In the genomic region with DNA sequence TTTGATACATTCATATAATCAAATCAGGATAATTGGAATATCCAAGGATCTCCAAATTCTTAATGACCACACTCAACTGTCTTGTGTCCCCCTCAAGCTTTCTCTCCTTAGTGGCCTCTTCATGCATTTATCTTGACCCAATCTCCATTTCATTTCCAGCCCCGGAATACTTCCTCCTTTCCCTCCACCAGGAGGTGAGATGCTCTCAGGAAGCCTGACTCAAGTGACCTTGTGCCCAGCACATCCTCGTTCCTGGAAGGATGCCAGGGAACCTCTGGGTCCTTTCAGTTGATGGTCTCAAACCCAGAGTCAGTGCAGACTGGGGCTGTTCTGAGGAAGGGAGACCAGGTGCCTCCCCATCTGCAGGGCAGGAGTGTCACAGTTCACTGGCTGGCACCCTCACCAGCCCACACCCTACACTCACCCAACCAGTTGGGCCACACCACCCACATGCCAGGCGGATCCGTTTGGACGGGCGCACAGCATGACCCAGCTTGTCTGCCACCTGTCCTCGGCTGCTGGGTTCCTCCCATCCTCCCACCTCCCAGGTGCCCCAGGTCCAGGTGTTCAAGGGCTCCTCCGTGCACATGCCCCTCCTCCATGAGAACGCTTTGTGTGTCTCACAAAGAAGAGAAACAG, we compare ENCODE assay signal across 13 cellular contexts. TPM values are rescaled to one million over a fixed set of nuclear protein-coding genes. Genes with fewer than 3 reads are reported as not detected.
DNase-seq lines count a peak whose midpoint lies in the region; ATAC-seq, FAIRE-seq and TF ChIP-seq lines count a peak whose summit lies in the region.
"Had no signal": no experiment of that assay in that cellular context is flagged by ENCODE, and none has a peak within 500 bp of the region (broad histone marks: within the 10 kb centered on the region; RNA-seq: fewer than 3 reads in every experiment).

No MANE protein-coding gene starts in this region.

- no peaks in the 10 kb centered on the region for H3K4me1 ChIP-seq in uterus

- 26 to 30% methylated on average over 9 of the region's 9 CpGs for WGBS in lower leg skin, 2 donors

- no peaks in the 10 kb centered on the region for H3K9me3 ChIP-seq in uterus
- H3K9me3 ChIP-seq: vagina had no signal

- H3K36me3 ChIP-seq in uterus = no peaks in the 10 kb centered on the region
- H3K36me3 ChIP-seq: vagina had no signal

- CTCF ChIA-PET in RWPE1 (lab: Yijun Ruan, JAX) = interaction anchor here (0.6 to 1.6 kb wide), 5 partner anchors 15 to 143 kb away, joined by 3 to 7 read pairs (median 3); no protein-coding TSS in a partner anchor

- H3K4me3 ChIP-seq in lower leg skin (ENCODE audit: low read depth, poor library complexity, severe bottlenecking) = no peak overlapping the region
- H3K4me3 ChIP-seq in foreskin fibroblast (ENCODE audit: low read depth in 1 of 2, low read length in 2 of 2) = no peak overlapping the region
- no peak overlapping the region for H3K4me3 ChIP-seq in uterus
- H3K4me3 ChIP-seq: vagina had no signal

- no peaks in the 10 kb centered on the region for H3K27me3 ChIP-seq in uterus
- H3K27me3 ChIP-seq: vagina had no signal

- ATAC-seq in Right ventricle myocardium superior (ENCODE audit: poor library complexity) (peak; percentile 55), left ventricle myocardium superior (no peak), HG03354 (IDR thresholded peaks at IDR 0.05; ENCODE audit: poor library complexity, severe bottlenecking, unreplicated experiment) (no peak)
- ATAC-seq: activated CD8-positive, alpha-beta T cell treated with anti-CD3 and anti-CD28 coated beads, Interleukin-2, amount 10 ng/mL, durations not matched to agents 7 days and 5 days had no signal

- FAIRE-seq in HTR-8/SVneo (lab: Jason Lieb, UNC) = no peak

- intact Hi-C loops in Right ventricle myocardium superior (cut with DNase I) = no loop called here
- intact Hi-C loops in left ventricle myocardium superior (cut with micrococcal nuclease) = no loop called here
- intact Hi-C loops in lower leg skin (cut with DNase I; ENCODE audit: low total_unique reads) = no loop called here
- intact Hi-C loops in uterus (cut with DNase I; ENCODE audit: low total_unique reads) = no loop called here

- H3K27ac ChIP-seq in RWPE1 (no peak overlapping the region), uterus (no peak overlapping the region)
- H3K27ac ChIP-seq: vagina had no signal

- TF ChIP-seq CTCF in RWPE1 (conservative IDR thresholded peaks at IDR 0.05; ENCODE audit: low read depth) = no peak
- TF ChIP-seq CTCF in lower leg skin (IDR thresholded peaks at IDR 0.05) = no peak
- no peak for TF ChIP-seq CTCF in foreskin fibroblast (IDR thresholded peaks at IDR 0.05; ENCODE audit: low read depth, low read length)
- TF ChIP-seq CTCF in uterus (IDR thresholded peaks at IDR 0.05) = no peak

- TF ChIP-seq POLR2A in lower leg skin (IDR thresholded peaks at IDR 0.05) (no peak), uterus (IDR thresholded peaks at IDR 0.05) (no peak)

- POLR2A ChIA-PET in RWPE1 (lab: Yijun Ruan, JAX; ENCODE audit: low non-redundant PET) = interaction anchor here (1.0 kb wide), 1 partner anchor 14 kb away, joined by 4 read pairs; a partner anchor contains a TSS

- DNase-seq in Right ventricle myocardium superior (no peak), left ventricle myocardium superior (no peak), RWPE1 (ENCODE audit: low spot score) (peak; percentile 90), lower leg skin (ENCODE audit: low spot score in 2 of 2) (peak; percentile 81 to 91), foreskin fibroblast (no peak), HTR-8/SVneo (ENCODE audit: insufficient read length, low spot score) (no peak), uterus (no peak)
- DNase-seq: activated CD8-positive, alpha-beta T cell treated with anti-CD3 and anti-CD28 coated beads, Interleukin-2, amount 10 ng/mL, durations not matched to agents 7 days and 5 days; immature natural killer cell; MV-4-11; T1000 had no signal

RNA-seq across cellular contexts. Expression of a gene that starts 14.0 kb away (rescaled TPM):
- total RNA-seq in Right ventricle myocardium superior = 81.0 TPM
- total RNA-seq in left ventricle myocardium superior = 96.4 TPM
- 100 to 1,000 TPM in 2 of 4 donors, 10 to 100 TPM in 2; 74.1 to 167 (median 104) TPM for total RNA-seq in lower leg skin
- 10 to 100 TPM; 16.4 to 88.3 (median 32.1) TPM for total RNA-seq in uterus
- total RNA-seq: activated CD8-positive, alpha-beta T cell treated with anti-CD3 and anti-CD28 coated beads, Interleukin-2, amount 10 ng/mL, durations not matched to agents 7 days and 5 days had no signal

Comparison
In these comparisons a context has a peak if more than half of its experiments do, and no peak if none do; other contexts are left out.
1. DNase-seq: peak in RWPE1 (single experiment) and lower leg skin (2 of 2); none in Right ventricle myocardium superior (single experiment), left ventricle myocardium superior (single experiment), foreskin fibroblast (0 of 2), HTR-8/SVneo (single experiment) and uterus (0 of 2).